ENCODE assay signal across 15 cellular contexts in genomic region chr16:84548508-84548907, GRCh38. TPM values are rescaled to one million over a fixed set of nuclear protein-coding genes. Genes with fewer than 3 reads are reported as not detected.
DNase-seq lines count a peak whose midpoint lies in the region; ATAC-seq and TF ChIP-seq lines count a peak whose summit lies in the region.
"Had no signal": no experiment of that assay in that cellular context is flagged by ENCODE, and none has a peak within 500 bp of the region (broad histone marks: within the 10 kb centered on the region; RNA-seq: fewer than 3 reads in every experiment).

No MANE protein-coding gene starts in this region.

- WGBS in thymus, result 96% methylated on average over 7 of the region's 8 CpGs

- intact Hi-C loops in activated naive CD4-positive, alpha-beta T cell treated with anti-CD3 and anti-CD28 coated beads for 36 hours (cut with micrococcal nuclease), result no loop called here

- H3K4me3 Mint-ChIP-seq in activated naive CD4-positive, alpha-beta T cell treated with anti-CD3 and anti-CD28 coated beads for 36 hours, result peak overlapping the region; percentile 86
- H3K4me3 Mint-ChIP-seq in activated CD4-positive, alpha-beta memory T cell treated with anti-CD3 and anti-CD28 coated beads, Interleukin-2, amount 10 ng/mL, durations not matched to agents 7 days and 5 days, result peak overlapping the region; percentile 87

- CTCF ChIA-PET in activated naive CD4-positive, alpha-beta T cell treated with anti-CD3 and anti-CD28 coated beads for 36 hours (lab: Charles Lee), result interaction anchor here (1.2 kb wide), 1 partner anchor 42 kb away, joined by 5 read pairs; no protein-coding TSS in a partner anchor
- CTCF ChIA-PET in activated CD4-positive, alpha-beta memory T cell treated with anti-CD3 and anti-CD28 coated beads, Interleukin-2, amount 10 ng/mL, durations not matched to agents 7 days and 5 days (lab: Charles Lee), result interaction anchor here (0.6 to 3.3 kb wide), 8 partner anchors 10 to 152 kb away, joined by 3 to 20 read pairs (median 4); no protein-coding TSS in a partner anchor

- H4K20me1 ChIP-seq in osteoblast (ENCODE audit: insufficient read depth, low read length), result no peaks in the 10 kb centered on the region

- no peak for DNase-seq in activated naive CD4-positive, alpha-beta T cell treated with anti-CD3 and anti-CD28 coated beads for 36 hours
- no peak for DNase-seq in activated naive CD4-positive, alpha-beta T cell treated with Interleukin-2 at 50 U/mL for 16 hours
- DNase-seq in activated CD4-positive, alpha-beta memory T cell treated with anti-CD3 and anti-CD28 coated beads, Interleukin-2, amount 10 ng/mL, durations not matched to agents 7 days and 5 days, result no peak
- DNase-seq in globus pallidus (ENCODE audit: low spot score) (peak; percentile 55), GM19240 (ENCODE audit: insufficient read length, low spot score) (no peak), osteoblast (ENCODE audit: insufficient read length, low spot score, missing footprints) (no peak)
- DNase-seq: AML-193, left ventricle myocardium superior, NCI-H2029, occipital lobe, SW 1271 had no signal

- H3K4me1 Mint-ChIP-seq in activated naive CD4-positive, alpha-beta T cell treated with anti-CD3 and anti-CD28 coated beads for 36 hours (ENCODE audit: low read depth), result peaks cover 59% of the 10 kb centered on the region
- peaks cover 56% of the 10 kb centered on the region for H3K4me1 Mint-ChIP-seq in activated CD4-positive, alpha-beta memory T cell treated with anti-CD3 and anti-CD28 coated beads, Interleukin-2, amount 10 ng/mL, durations not matched to agents 7 days and 5 days

- H3K27me3 ChIP-seq in thymus (ENCODE audit: control insufficient read depth, insufficient read depth) (no peaks in the 10 kb centered on the region), osteoblast (ENCODE audit: insufficient read depth, low read length) (no peaks in the 10 kb centered on the region)

- H3K79me2 ChIP-seq in osteoblast (ENCODE audit: insufficient read depth, low read length), result no peaks in the 10 kb centered on the region

- H3K27ac Mint-ChIP-seq in activated naive CD4-positive, alpha-beta T cell treated with anti-CD3 and anti-CD28 coated beads for 36 hours, result peak overlapping the region; percentile 97
- H3K27ac Mint-ChIP-seq in activated CD4-positive, alpha-beta memory T cell treated with anti-CD3 and anti-CD28 coated beads, Interleukin-2, amount 10 ng/mL, durations not matched to agents 7 days and 5 days, result peak overlapping the region; percentile 96

- H3K36me3 ChIP-seq in thymus (ENCODE audit: control insufficient read depth, insufficient read depth) (no peaks in the 10 kb centered on the region), osteoblast (ENCODE audit: insufficient read depth, low read length) (no peaks in the 10 kb centered on the region)
- H3K36me3 ChIP-seq: heart left ventricle had no signal

- H3K27ac ChIP-seq in thymus (ENCODE audit: low read depth), result peak overlapping the region; percentile 8
- H3K27ac ChIP-seq in osteoblast (ENCODE audit: low read depth, low read length), result no peak overlapping the region

- H3K9me3 ChIP-seq in thymus (ENCODE audit: control insufficient read depth) (no peaks in the 10 kb centered on the region), osteoblast (ENCODE audit: low read depth, low read length) (no peaks in the 10 kb centered on the region)
- H3K9me3 ChIP-seq: heart left ventricle had no signal

- H3K4me2 ChIP-seq in osteoblast (ENCODE audit: insufficient read depth, low read length), result no peak overlapping the region

- POLR2A ChIA-PET in activated CD4-positive, alpha-beta memory T cell treated with anti-CD3 and anti-CD28 coated beads, Interleukin-2, amount 10 ng/mL, durations not matched to agents 7 days and 5 days (lab: Charles Lee), result interaction anchor here (0.8 to 3.2 kb wide), 17 partner anchors 9 to 100 kb away, joined by 3 to 31 read pairs (median 4); partner anchors contain the start of gene KLHL36

- no peak for ATAC-seq in HG03354 (IDR thresholded peaks at IDR 0.05; ENCODE audit: poor library complexity, severe bottlenecking, unreplicated experiment)

- no peaks in the 10 kb centered on the region for H3K27me3 Mint-ChIP-seq in activated naive CD4-positive, alpha-beta T cell treated with anti-CD3 and anti-CD28 coated beads for 36 hours (ENCODE audit: low read depth)
- H3K27me3 Mint-ChIP-seq in activated CD4-positive, alpha-beta memory T cell treated with anti-CD3 and anti-CD28 coated beads, Interleukin-2, amount 10 ng/mL, durations not matched to agents 7 days and 5 days, result no peaks in the 10 kb centered on the region

- no peaks in the 10 kb centered on the region for H3K9me3 Mint-ChIP-seq in activated naive CD4-positive, alpha-beta T cell treated with anti-CD3 and anti-CD28 coated beads for 36 hours
- no peaks in the 10 kb centered on the region for H3K9me3 Mint-ChIP-seq in activated CD4-positive, alpha-beta memory T cell treated with anti-CD3 and anti-CD28 coated beads, Interleukin-2, amount 10 ng/mL, durations not matched to agents 7 days and 5 days

- H3K4me1 ChIP-seq in thymus (ENCODE audit: control insufficient read depth, insufficient read depth, low read length) (peaks cover 6% of the 10 kb centered on the region), osteoblast (ENCODE audit: insufficient read depth, low read length) (peaks cover 9% of the 10 kb centered on the region)

- no peak for TF ChIP-seq CTCF in osteoblast (IDR thresholded peaks at IDR 0.05; ENCODE audit: extremely low read depth, low read depth, low read length)

- H3K36me3 Mint-ChIP-seq in activated naive CD4-positive, alpha-beta T cell treated with anti-CD3 and anti-CD28 coated beads for 36 hours (ENCODE audit: low read depth), result peaks cover 9% of the 10 kb centered on the region
- H3K36me3 Mint-ChIP-seq in activated CD4-positive, alpha-beta memory T cell treated with anti-CD3 and anti-CD28 coated beads, Interleukin-2, amount 10 ng/mL, durations not matched to agents 7 days and 5 days (ENCODE audit: low read depth), result peaks cover 60% of the 10 kb centered on the region

- H3K4me3 ChIP-seq in thymus (ENCODE audit: low read length) (no peak overlapping the region), osteoblast (ENCODE audit: insufficient read depth, low read length) (no peak overlapping the region)
- H3K4me3 ChIP-seq: dorsolateral prefrontal cortex had no signal

- no peak overlapping the region for H2AFZ ChIP-seq in osteoblast (ENCODE audit: low read length)

RNA-seq across cellular contexts. Expression of gene MEAK7, which starts 44.0 kb away (rescaled TPM):
- 1 to 10 TPM; 6.3 to 7.0 TPM for total RNA-seq in activated naive CD4-positive, alpha-beta T cell treated with anti-CD3 and anti-CD28 coated beads for 36 hours
- total RNA-seq in activated CD4-positive, alpha-beta memory T cell treated with anti-CD3 and anti-CD28 coated beads, Interleukin-2, amount 10 ng/mL, durations not matched to agents 7 days and 5 days, result 10 to 100 TPM; 27.7 to 33.4 TPM
- 4.4 TPM for polyA plus RNA-seq in thymus
- total RNA-seq in osteoblast, result 24.2 and 27.7 TPM in 2 replicates
